13 cellular contexts compared by ENCODE assay signal in genomic region chr2:39523308-39524044, GRCh38.
DNase-seq lines count a peak whose midpoint lies in the region; ATAC-seq and TF ChIP-seq lines count a peak whose summit lies in the region.
"Had no signal": no experiment of that assay in that cellular context is flagged by ENCODE, and none has a peak within 500 bp of the region (broad histone marks: within the 10 kb centered on the region; RNA-seq: fewer than 3 reads in every experiment).

No MANE protein-coding gene starts in this region.

- H3K4ac ChIP-seq in H9 (ENCODE audit: low read depth, low read length), result no peak overlapping the region

- H3K79me2 ChIP-seq in H9 (ENCODE audit: insufficient read depth, low read length) (no peaks in the 10 kb centered on the region), SK-N-SH (ENCODE audit: insufficient read depth) (no peaks in the 10 kb centered on the region), fibroblast of lung (ENCODE audit: control insufficient read depth, insufficient read depth, low read length) (no peaks in the 10 kb centered on the region)

- no peak overlapping the region for H2BK12ac ChIP-seq in H9 (ENCODE audit: insufficient read length, low read depth, low read length)

- H2BK20ac ChIP-seq in H9 (ENCODE audit: low read depth, low read length, poor library complexity, severe bottlenecking), result no peak overlapping the region

- TF ChIP-seq RAD21 in SK-N-SH (IDR thresholded peaks at IDR 0.05; ENCODE audit: low read length), result no peak

- no peak overlapping the region for H3T11ph ChIP-seq in H9 (ENCODE audit: low read length)

- POLR2A ChIA-PET in SK-N-SH (lab: Yijun Ruan, JAX), result no interaction called here

- H3K4me1 Mint-ChIP-seq in H9, result peaks cover 7 to 11% of the 10 kb centered on the region in 2 experiments
- H3K4me1 Mint-ChIP-seq in activated T-cell treated with anti-CD3 and anti-CD28 coated beads, Interleukin-2, amount 50 U/mL, for 72 hours (ENCODE audit: low read depth), result no peaks in the 10 kb centered on the region
- H3K4me1 Mint-ChIP-seq: activated CD4-positive, alpha-beta T cell treated with anti-CD3 and anti-CD28 coated beads, Interleukin-2, amount 10 ng/mL, durations not matched to agents 7 days and 5 days had no signal

- no peak overlapping the region for H4K8ac ChIP-seq in H9 (replicated peaks; ENCODE audit: insufficient read length, low read depth, low read length)

- in situ Hi-C loops in transverse colon (cut with MboI; ENCODE audit: low pct_ligation_motif_present in 1 of 4, low pct_unique_long_range_greater_than_20kb in 1 of 4, low sequenced_read_pairs in 3 of 4), result no loop called here

- WGBS in H9 (ENCODE audit: extremely low coverage, insufficient read length, low lambda C conversion rate), result no CpG with 5 or more reads among the region's 2 CpGs
- 33% methylated on average over 2 of the region's 2 CpGs for WGBS in SK-N-SH (ENCODE audit: low lambda C conversion rate)
- 82 to 89% methylated on average over 1 to 2 of the region's 2 CpGs for WGBS in transverse colon (ENCODE audit: low coverage in 1 of 2), 2 donors

- no peak overlapping the region for H3K23ac ChIP-seq in H9 (ENCODE audit: insufficient read length, low read depth, low read length)

- H3K27me3 ChIP-seq in H9 (ENCODE audit: insufficient read depth, low read length) (no peaks in the 10 kb centered on the region), SK-N-SH (ENCODE audit: insufficient read depth) (no peaks in the 10 kb centered on the region), fibroblast of lung (ENCODE audit: control insufficient read depth, insufficient read depth, low read length) (no peaks in the 10 kb centered on the region), transverse colon (no peaks in the 10 kb centered on the region)

- H3K79me1 ChIP-seq in H9 (ENCODE audit: insufficient read depth, low read depth, low read length, poor library complexity, severe bottlenecking), result no peaks in the 10 kb centered on the region

- DNase-seq in H9 (no peak), SK-N-SH (no peak), fibroblast of lung (ENCODE audit: low read depth in 2 of 2) (peak; percentile 86 to 97), retinal pigment epithelial cell (ENCODE audit: low read depth) (peak; percentile 74), SIG-M5 (lab: John Stamatoyannopoulos, UW) (no peak), transverse colon (no peak)
- no peak for DNase-seq in activated T-cell treated with anti-CD3 and anti-CD28 coated beads, Interleukin-2, amount 50 U/mL, for 72 hours
- DNase-seq: activated CD4-positive, alpha-beta T cell treated with anti-CD3 and anti-CD28 coated beads, Interleukin-2, amount 10 ng/mL, durations not matched to agents 7 days and 5 days; activated naive CD8-positive, alpha-beta T cell treated with anti-CD3 and anti-CD28 coated beads, Interleukin-2, amount 50 U/mL, for 24 hours; naive B cell; stimulated activated CD4-positive, alpha-beta T cell treated with anti-CD3 and anti-CD28 coated beads, Interleukin-4, amount 100 ng/mL, for 4 hours had no signal

- TF ChIP-seq CTCF in H9 (conservative IDR thresholded peaks at IDR 0.05), result no peak
- TF ChIP-seq CTCF in SK-N-SH (IDR thresholded peaks at IDR 0.05), result no peak
- TF ChIP-seq CTCF in fibroblast of lung (conservative IDR thresholded peaks at IDR 0.05 in 1 of 2, IDR thresholded peaks at IDR 0.05 in 1 of 2; ENCODE audit: low read depth in 1 of 2, low read length in 2 of 2), result no peak
- no peak for TF ChIP-seq CTCF in retinal pigment epithelial cell (conservative IDR thresholded peaks at IDR 0.05; ENCODE audit: low read depth, low read length)
- TF ChIP-seq CTCF in transverse colon (IDR thresholded peaks at IDR 0.05), result no peak

- H3K9me3 ChIP-seq in H9 (ENCODE audit: control insufficient read depth, low read depth, low read length) (peaks cover 29% of the 10 kb centered on the region), SK-N-SH (no peaks in the 10 kb centered on the region), fibroblast of lung (ENCODE audit: control insufficient read depth, insufficient read depth, low read depth, low read length) (no peaks in the 10 kb centered on the region), transverse colon (peaks cover 8% of the 10 kb centered on the region in 2 donors)
- H3K9me3 ChIP-seq: thoracic aorta had no signal

- peak overlapping the region in 2 of 3 experiments; percentile 13 to 27; a peak in 3 of 7 replicates for H3K27ac Mint-ChIP-seq in H9
- no peak overlapping the region for H3K27ac Mint-ChIP-seq in activated T-cell treated with anti-CD3 and anti-CD28 coated beads, Interleukin-2, amount 50 U/mL, for 72 hours
- H3K27ac Mint-ChIP-seq: activated CD4-positive, alpha-beta T cell treated with anti-CD3 and anti-CD28 coated beads, Interleukin-2, amount 10 ng/mL, durations not matched to agents 7 days and 5 days; activated naive CD8-positive, alpha-beta T cell treated with anti-CD3 and anti-CD28 coated beads, Interleukin-2, amount 50 U/mL, for 24 hours had no signal

- no peaks in the 10 kb centered on the region for H4K20me1 ChIP-seq in H9 (ENCODE audit: control insufficient read depth, insufficient read depth, insufficient read length)
- no peaks in the 10 kb centered on the region for H4K20me1 ChIP-seq in SK-N-SH (ENCODE audit: insufficient read depth)
- H4K20me1 ChIP-seq in fibroblast of lung (ENCODE audit: control insufficient read depth, extremely low read depth, insufficient read depth, low read length), result no peaks in the 10 kb centered on the region

- no peak overlapping the region for H3K4me3 Mint-ChIP-seq in H9
- H3K4me3 Mint-ChIP-seq in activated T-cell treated with anti-CD3 and anti-CD28 coated beads, Interleukin-2, amount 50 U/mL, for 72 hours, result no peak overlapping the region
- H3K4me3 Mint-ChIP-seq: activated CD4-positive, alpha-beta T cell treated with anti-CD3 and anti-CD28 coated beads, Interleukin-2, amount 10 ng/mL, durations not matched to agents 7 days and 5 days; activated naive CD8-positive, alpha-beta T cell treated with anti-CD3 and anti-CD28 coated beads, Interleukin-2, amount 50 U/mL, for 24 hours; naive B cell had no signal

- H2AK5ac ChIP-seq in H9 (ENCODE audit: insufficient read length, low read length), result no peak overlapping the region

- peaks cover 16% of the 10 kb centered on the region for H3F3A ChIP-seq in SK-N-SH (replicated peaks; ENCODE audit: insufficient read depth)

- H3K14ac ChIP-seq in H9 (ENCODE audit: insufficient read depth, low read length), result no peak overlapping the region

- no peak for ATAC-seq in activated T-cell treated with anti-CD3 and anti-CD28 coated beads, Interleukin-2, amount 50 U/mL, for 72 hours (replicated peaks in 1 of 2)
- ATAC-seq in GM19351 (IDR thresholded peaks at IDR 0.05; ENCODE audit: unreplicated experiment), result no peak
- ATAC-seq: activated naive CD8-positive, alpha-beta T cell treated with anti-CD3 and anti-CD28 coated beads, Interleukin-2, amount 50 U/mL, for 24 hours had no signal

- H3K23me2 ChIP-seq in H9 (ENCODE audit: insufficient read length, low read depth, low read length, poor library complexity, severe bottlenecking), result no peaks in the 10 kb centered on the region

- H4K91ac ChIP-seq in H9 (ENCODE audit: insufficient read length, low read depth, low read length), result no peak overlapping the region

- H3K9me3 Mint-ChIP-seq in H9, result peaks cover 23 to 42% of the 10 kb centered on the region in 2 experiments
- peaks cover 3 to 5% of the 10 kb centered on the region in 2 donors for H3K9me3 Mint-ChIP-seq in activated T-cell treated with anti-CD3 and anti-CD28 coated beads, Interleukin-2, amount 50 U/mL, for 72 hours

- CTCF ChIA-PET in SK-N-SH (lab: Yijun Ruan, JAX), result interaction anchor here (0.9 to 1.5 kb wide), 6 partner anchors 9 to 314 kb away, joined by 3 read pairs; no protein-coding TSS in a partner anchor

- TF ChIP-seq POLR2A in transverse colon (IDR thresholded peaks at IDR 0.05), result no peak

- no peak overlapping the region for H2BK15ac ChIP-seq in H9 (ENCODE audit: low read depth, low read length)

- peak in 1 of 2 experiments; percentile 71; a peak in 1 of 4 replicates for TF ChIP-seq EP300 in SK-N-SH (IDR thresholded peaks at IDR 0.05; ENCODE audit: borderline replicate concordance in 1 of 2, low read depth in 1 of 2, low read length in 1 of 2)
- TF ChIP-seq EP300 in transverse colon (IDR thresholded peaks at IDR 0.05; ENCODE audit: low read depth), result no peak

- H3K4me1 ChIP-seq in H9 (ENCODE audit: insufficient read depth, low read length) (peaks cover 6% of the 10 kb centered on the region; the same call in 1 of the 2 replicates), SK-N-SH (ENCODE audit: control insufficient read depth in 1 of 2, insufficient read depth in 2 of 2, low read depth in 1 of 2, low read length in 1 of 2) (peaks cover 0 to 20% of the 10 kb centered on the region in 2 experiments; a peak in 1 of 4 replicates), fibroblast of lung (ENCODE audit: control insufficient read depth, extremely low read depth, insufficient read depth, low read length) (peaks cover 9% of the 10 kb centered on the region), transverse colon (peaks cover 0 to 4% (median 0%) of the 10 kb centered on the region in 4 donors)

- H3K9me2 ChIP-seq in SK-N-SH, result no peaks in the 10 kb centered on the region

- H4K5ac ChIP-seq in H9 (ENCODE audit: insufficient read length, low read depth, low read length), result no peak overlapping the region

- H3K4me3 ChIP-seq in SK-N-SH (ENCODE audit: low read depth in 2 of 2, low read length in 1 of 2), result no peak overlapping the region
- no peak overlapping the region for H3K4me3 ChIP-seq in fibroblast of lung (replicated peaks in 1 of 4; ENCODE audit: control extremely low read depth in 1 of 4, insufficient read depth in 1 of 4, low read depth in 3 of 4, low read length in 4 of 4)
- no peak overlapping the region for H3K4me3 ChIP-seq in retinal pigment epithelial cell (ENCODE audit: low read length)
- no peak overlapping the region for H3K4me3 ChIP-seq in transverse colon
- H3K4me3 ChIP-seq: thoracic aorta had no signal

- intact Hi-C loops in transverse colon (cut with DNase I; ENCODE audit: low total_unique reads), result no loop called here

- H3K27me3 Mint-ChIP-seq in H9 (ENCODE audit: low read depth), result no peaks in the 10 kb centered on the region
- no peaks in the 10 kb centered on the region for H3K27me3 Mint-ChIP-seq in activated T-cell treated with anti-CD3 and anti-CD28 coated beads, Interleukin-2, amount 50 U/mL, for 72 hours (ENCODE audit: low read depth)
- H3K27me3 Mint-ChIP-seq: activated CD4-positive, alpha-beta T cell treated with anti-CD3 and anti-CD28 coated beads, Interleukin-2, amount 10 ng/mL, durations not matched to agents 7 days and 5 days; activated naive CD8-positive, alpha-beta T cell treated with anti-CD3 and anti-CD28 coated beads, Interleukin-2, amount 50 U/mL, for 24 hours; naive B cell had no signal

- H2AFZ ChIP-seq in H9 (ENCODE audit: low read length) (no peak overlapping the region), SK-N-SH (ENCODE audit: low read depth) (no peak overlapping the region; the same call in 1 of the 2 replicates), fibroblast of lung (ENCODE audit: low read length) (no peak overlapping the region)

- no peak overlapping the region for H2BK120ac ChIP-seq in H9 (ENCODE audit: low read depth, low read length, poor library complexity, severe bottlenecking)

- H3K18ac ChIP-seq in H9 (ENCODE audit: insufficient read length, low read depth, low read length), result no peak overlapping the region

- no peak overlapping the region for H2BK5ac ChIP-seq in H9 (ENCODE audit: insufficient read length, low read length)

- H3K56ac ChIP-seq in H9 (ENCODE audit: insufficient read length, low read depth, low read length), result no peak overlapping the region

- no peak overlapping the region for H3K27ac ChIP-seq in H9 (ENCODE audit: insufficient read length, low read depth, low read length)
- peak overlapping the region in 1 of 2 experiments; percentile 72; a peak in 3 of 4 replicates for H3K27ac ChIP-seq in SK-N-SH (ENCODE audit: low read depth in 2 of 2, low read length in 1 of 2)
- peak overlapping the region; percentile 41 for H3K27ac ChIP-seq in fibroblast of lung (ENCODE audit: insufficient read depth, low read length)
- H3K27ac ChIP-seq in transverse colon, result no peak overlapping the region

- peaks cover 31 to 48% (median 34%) of the 10 kb centered on the region in 3 experiments for H3K36me3 Mint-ChIP-seq in H9 (ENCODE audit: insufficient read depth in 1 of 3, low read depth in 3 of 3)
- H3K36me3 Mint-ChIP-seq in activated T-cell treated with anti-CD3 and anti-CD28 coated beads, Interleukin-2, amount 50 U/mL, for 72 hours (ENCODE audit: insufficient read depth in 2 of 2), result peaks cover 3 to 9% of the 10 kb centered on the region in 2 donors

- no peaks in the 10 kb centered on the region for H3K36me3 ChIP-seq in SK-N-SH (replicated peaks in 1 of 2; ENCODE audit: control insufficient read depth in 1 of 2, insufficient read depth in 2 of 2, low read length in 1 of 2)
- no peaks in the 10 kb centered on the region for H3K36me3 ChIP-seq in fibroblast of lung (ENCODE audit: control insufficient read depth, insufficient read depth, low read length)
- H3K36me3 ChIP-seq in transverse colon, result no peaks in the 10 kb centered on the region
- H3K36me3 ChIP-seq: thoracic aorta had no signal

- H3K9ac ChIP-seq in H9 (ENCODE audit: extremely low read depth, insufficient read length, low read length) (no peak overlapping the region), SK-N-SH (peak overlapping the region; percentile 9; the same call in 1 of the 2 replicates), fibroblast of lung (ENCODE audit: insufficient read depth, low read length) (no peak overlapping the region)

- H3K4me2 ChIP-seq in H9 (ENCODE audit: insufficient read depth, insufficient read length, low read length), result no peak overlapping the region
- peak overlapping the region; percentile 60 for H3K4me2 ChIP-seq in SK-N-SH
- H3K4me2 ChIP-seq in fibroblast of lung (ENCODE audit: extremely low read depth, insufficient read depth, low read length), result peak overlapping the region; percentile 48

Comparison
In these comparisons a context has a peak if more than half of its experiments do, and no peak if none do; other contexts are left out.
1. DNase-seq: peak in fibroblast of lung (2 of 2) and retinal pigment epithelial cell (single experiment); none in H9 (single experiment), SK-N-SH (single experiment), activated T-cell treated with anti-CD3 and anti-CD28 coated beads, Interleukin-2, amount 50 U/mL, for 72 hours (0 of 2), SIG-M5 (single experiment) and transverse colon (single experiment).